In genomic region chr2:222655748-222656543, GRCh38 we compare ENCODE assay signal across 8 cellular contexts. TPM values are rescaled to one million over a fixed set of nuclear protein-coding genes. Genes with fewer than 3 reads are reported as not detected.
DNase-seq lines count a peak whose midpoint lies in the region; FAIRE-seq and TF ChIP-seq lines count a peak whose summit lies in the region.

Gene FARSB, minus strand, starts transcription at chr2:222656092. Its CDS starts 19 bp downstream, at chr2:222656073.

- CTCF ChIA-PET in HEK293T (lab: Yijun Ruan, JAX) = interaction anchor here (0.7 to 0.9 kb wide), 2 partner anchors 26 to 419 kb away, joined by 3 read pairs; no protein-coding TSS in a partner anchor

- peak; percentile 45 for TF ChIP-seq CTCF in neutrophil (IDR thresholded peaks at IDR 0.05)

- H3K9me3 ChIP-seq in neutrophil = no peaks in the 10 kb centered on the region

- H3K4me3 ChIP-seq in neutrophil (ENCODE audit: low read depth in 1 of 2, low read length in 1 of 2) = peak within 1 kb of the TSS; percentile 81 to 86

- peaks cover 53 to 58% of the 10 kb centered on the region in 2 experiments for H3K4me1 ChIP-seq in neutrophil (ENCODE audit: control insufficient read depth in 1 of 2, insufficient read depth in 1 of 2, low read depth in 1 of 2, low read length in 1 of 2)

- POLR2A ChIA-PET in HEK293T (lab: Yijun Ruan, JAX) = interaction anchor here (1.0 kb wide), 2 partner anchors 53 to 246 kb away, joined by 3 read pairs; no protein-coding TSS in a partner anchor

- no peak for FAIRE-seq in frontal cortex (lab: Jason Lieb, UNC)

- H3K27ac ChIP-seq in neutrophil = peak within 1 kb of the TSS; percentile 93
- peak within 1 kb of the TSS; percentile 96 for H3K27ac ChIP-seq in substantia nigra (ENCODE audit: low read depth, low read length, poor library complexity, severe bottlenecking)

- H3K27me3 ChIP-seq in neutrophil = no peaks in the 10 kb centered on the region

- no peaks in the 10 kb centered on the region for H3K36me3 ChIP-seq in neutrophil

- DNase-seq in GF-D8 (lab: John Stamatoyannopoulos, UW) = peak; percentile 88
- DNase-seq in HEK293T (ENCODE audit: extremely low spot score) = peak; percentile 94
- DNase-seq in MV-4-11 (lab: John Stamatoyannopoulos, UW) = peak; percentile 95
- DNase-seq in SK-MEL-5 (ENCODE audit: low read depth, low spot score) = peak; percentile 96
- DNase-seq in activated naive CD4-positive, alpha-beta T cell treated with Interleukin-2 at 50 U/mL for 16 hours = peak; percentile 93
- DNase-seq in frontal cortex (ENCODE audit: low spot score in 2 of 2) = peak; percentile 81 to 86
- peak; percentile 60 to 94 (median 88) for DNase-seq in substantia nigra (lab: John Stamatoyannopoulos, UW)

- in situ Hi-C loops in SK-MEL-5 (cut with HindIII; ENCODE audit: low pct_unique_long_range_greater_than_20kb, low sequenced_read_pairs) = no loop called here

TF ChIP-seq in HEK293T, 16 proteins besides CTCF, POLR2A, EP300 and RAD21:
- TF ChIP-seq, protein P1, sequence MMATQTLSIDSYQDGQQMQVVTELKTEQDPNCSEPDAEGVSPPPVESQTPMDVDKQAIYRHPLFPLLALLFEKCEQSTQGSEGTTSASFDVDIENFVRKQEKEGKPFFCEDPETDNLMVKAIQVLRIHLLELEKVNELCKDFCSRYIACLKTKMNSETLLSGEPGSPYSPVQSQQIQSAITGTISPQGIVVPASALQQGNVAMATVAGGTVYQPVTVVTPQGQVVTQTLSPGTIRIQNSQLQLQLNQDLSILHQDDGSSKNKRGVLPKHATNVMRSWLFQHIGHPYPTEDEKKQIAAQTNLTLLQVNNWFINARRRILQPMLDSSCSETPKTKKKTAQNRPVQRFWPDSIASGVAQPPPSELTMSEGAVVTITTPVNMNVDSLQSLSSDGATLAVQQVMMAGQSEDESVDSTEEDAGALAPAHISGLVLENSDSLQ (IDR thresholded peaks at IDR 0.05) = peak; percentile 85
- no peak for TF ChIP-seq LEF1 (IDR thresholded peaks at IDR 0.05; ENCODE audit: borderline replicate concordance)
- peak; percentile 31; the same call in 1 of the 2 replicates for TF ChIP-seq SP1 (IDR thresholded peaks at IDR 0.05)
- TF ChIP-seq L3MBTL2 (conservative IDR thresholded peaks at IDR 0.05) = peak; percentile 93

RNA-seq across cellular contexts. Expression of gene FARSB, which starts in this region (rescaled TPM):
- 33.9 and 35.2 TPM in 2 replicates for total RNA-seq in SK-MEL-5 (2014; rRNA removed; shearing (Covaris generic))
- 40.7 and 48.3 TPM in 2 replicates for polyA plus RNA-seq in SK-MEL-5 (2015; cell fraction: cytosol; rRNA removed)
- polyA plus RNA-seq in SK-MEL-5 (2015; cell fraction: nucleus; rRNA removed) = 24.2 and 35.3 TPM in 2 replicates
- 35.5 TPM for total RNA-seq in frontal cortex

Comparison
In these comparisons a context has a peak if more than half of its experiments do, and no peak if none do; other contexts are left out.
1. Peak in every context shown above with its lines: DNase-seq, H3K4me3 ChIP-seq and H3K27ac ChIP-seq.